In genomic region chr16:58518083-58518979, GRCh38 we compare ENCODE assay signal across 12 cellular contexts. TPM values are rescaled to one million over a fixed set of nuclear protein-coding genes. Genes with fewer than 3 reads are reported as not detected.
DNase-seq lines count a peak whose midpoint lies in the region; ATAC-seq, FAIRE-seq and TF ChIP-seq lines count a peak whose summit lies in the region.
"Had no signal": no experiment of that assay in that cellular context is flagged by ENCODE, and none has a peak within 500 bp of the region (broad histone marks: within the 10 kb centered on the region; RNA-seq: fewer than 3 reads in every experiment).

No MANE protein-coding gene starts in this region.

- no peak overlapping the region for H3K4me3 ChIP-seq in body of pancreas
- H3K4me3 ChIP-seq: neural progenitor cell had no signal

- peak; percentile 30 for ATAC-seq in GM18499 (IDR thresholded peaks at IDR 0.05; ENCODE audit: insufficient read depth, unreplicated experiment)
- ATAC-seq in HG03108 (IDR thresholded peaks at IDR 0.05; ENCODE audit: unreplicated experiment), result peak; percentile 31
- no peak for ATAC-seq in activated naive CD8-positive, alpha-beta T cell treated with anti-CD3 and anti-CD28 coated beads, Interleukin-2, amount 50 U/mL, for 24 hours
- no peak for ATAC-seq in body of pancreas

- FAIRE-seq in GM12892 (lab: Jason Lieb, UNC), result no peak
- FAIRE-seq: bronchial epithelial cell had no signal

- no peaks in the 10 kb centered on the region for H3K9me3 ChIP-seq in body of pancreas

- peaks cover 20% of the 10 kb centered on the region for H3K4me1 ChIP-seq in body of pancreas

- TF ChIP-seq POLR2A in GM12892 (IDR thresholded peaks at IDR 0.05; ENCODE audit: low read depth, low read length) (no peak), body of pancreas (IDR thresholded peaks at IDR 0.05) (no peak)

- peak; percentile 63 for DNase-seq in GM20000 (ENCODE audit: low spot score)
- DNase-seq in activated naive CD8-positive, alpha-beta T cell treated with anti-CD3 and anti-CD28 coated beads, Interleukin-2, amount 50 U/mL, for 24 hours, result no peak
- no peak for DNase-seq in GM12892 (ENCODE audit: insufficient read length)
- DNase-seq in body of pancreas, result no peak
- no peak for DNase-seq in stimulated activated CD4-positive, alpha-beta T cell treated with anti-CD3 and anti-CD28 coated beads, Interleukin-4, amount 100 ng/mL, for 24 hours
- no peak for DNase-seq in HUDEP-2 (lab: John Stamatoyannopoulos, UW; ENCODE audit: unreplicated experiment in 76 of 76)
- DNase-seq: NCI-H69 had no signal

- peaks cover 41% of the 10 kb centered on the region for H3K4me1 Mint-ChIP-seq in activated naive CD8-positive, alpha-beta T cell treated with anti-CD3 and anti-CD28 coated beads, Interleukin-2, amount 50 U/mL, for 24 hours

- peaks cover 63% of the 10 kb centered on the region for H3K36me3 Mint-ChIP-seq in activated naive CD8-positive, alpha-beta T cell treated with anti-CD3 and anti-CD28 coated beads, Interleukin-2, amount 50 U/mL, for 24 hours (ENCODE audit: low read depth)

- H3K4me3 Mint-ChIP-seq in activated naive CD8-positive, alpha-beta T cell treated with anti-CD3 and anti-CD28 coated beads, Interleukin-2, amount 50 U/mL, for 24 hours, result peak overlapping the region; percentile 13

- TF ChIP-seq CTCF in GM20000 (IDR thresholded peaks at IDR 0.05; ENCODE audit: extremely low read depth, missing control alignments) (no peak), body of pancreas (IDR thresholded peaks at IDR 0.05) (no peak)

- H3K27ac Mint-ChIP-seq in activated naive CD8-positive, alpha-beta T cell treated with anti-CD3 and anti-CD28 coated beads, Interleukin-2, amount 50 U/mL, for 24 hours, result peak overlapping the region; percentile 80
- H3K27ac Mint-ChIP-seq: neural progenitor cell had no signal

- peaks cover 13 to 32% of the 10 kb centered on the region in 2 donors for H3K36me3 ChIP-seq in body of pancreas (replicated peaks in 1 of 2; ENCODE audit: insufficient read depth in 1 of 2, low read depth in 2 of 2)

- H3K9me3 Mint-ChIP-seq in activated naive CD8-positive, alpha-beta T cell treated with anti-CD3 and anti-CD28 coated beads, Interleukin-2, amount 50 U/mL, for 24 hours, result no peaks in the 10 kb centered on the region
- H3K9me3 Mint-ChIP-seq: neural progenitor cell had no signal

- H3K27me3 Mint-ChIP-seq in activated naive CD8-positive, alpha-beta T cell treated with anti-CD3 and anti-CD28 coated beads, Interleukin-2, amount 50 U/mL, for 24 hours, result no peaks in the 10 kb centered on the region

- H3K27me3 ChIP-seq in body of pancreas, result no peaks in the 10 kb centered on the region
- H3K27me3 ChIP-seq: neural progenitor cell had no signal

- 61 to 65% methylated on average over 8 of the region's 8 CpGs for WGBS in body of pancreas, 2 donors

- intact Hi-C loops in body of pancreas (cut with DNase I), result no loop called here

- no peak overlapping the region for H3K27ac ChIP-seq in body of pancreas
- H3K27ac ChIP-seq: neural progenitor cell, VCaP had no signal

RNA-seq across cellular contexts. Expression of gene SETD6, which starts 3.0 kb away (rescaled TPM):
- polyA plus RNA-seq in GM12892 (2012; ENCODE audit: missing spikeins), result 15.8 TPM
- 10 to 100 TPM; 67.7 to 80.8 TPM for total RNA-seq in body of pancreas

RNA-seq across cellular contexts. Expression of gene NDRG4, which starts 18.4 kb away (rescaled TPM):
- 0.93 TPM for polyA plus RNA-seq in GM12892 (2012; ENCODE audit: missing spikeins)
- total RNA-seq in body of pancreas, result 10 to 100 TPM in 1 of 2 donors, 1 to 10 TPM in 1; 6.0 to 33.9 TPM

Comparison
In these comparisons a context has a peak if more than half of its experiments do, and no peak if none do; other contexts are left out.
1. ATAC-seq: peak in GM18499 (single experiment) and HG03108 (single experiment); none in activated naive CD8-positive, alpha-beta T cell treated with anti-CD3 and anti-CD28 coated beads, Interleukin-2, amount 50 U/mL, for 24 hours (single experiment) and body of pancreas (single experiment).